ENCODE assay signal across 25 cellular contexts in the genomic region with DNA sequence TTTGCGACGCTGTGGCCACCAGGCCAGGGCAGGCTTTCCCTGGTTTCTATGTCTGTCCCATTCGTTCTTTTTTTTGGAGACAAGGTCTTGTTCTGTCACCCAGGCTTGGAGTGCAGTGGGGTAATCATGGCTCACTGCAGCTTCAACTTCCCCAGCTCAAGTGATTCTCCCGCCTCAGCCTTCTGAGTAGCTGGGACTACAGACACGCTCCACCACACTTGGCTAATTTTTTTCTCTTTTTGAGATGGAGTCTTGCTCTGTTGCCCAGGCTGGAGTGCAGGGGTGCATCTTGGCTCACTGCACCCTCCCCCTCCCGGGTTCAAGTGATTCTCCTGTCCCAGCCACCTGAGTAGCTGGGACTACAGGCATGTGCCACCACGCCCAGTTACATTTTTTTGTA. TPM values are rescaled to one million over a fixed set of nuclear protein-coding genes. Genes with fewer than 3 reads are reported as not detected.
"Had no signal": no experiment of that assay in that cellular context is flagged by ENCODE, and none has a peak within 500 bp of the region (broad histone marks: within the 10 kb centered on the region; RNA-seq: fewer than 3 reads in every experiment).

No MANE protein-coding gene starts in this region.

- DNase-seq: KBM-7, MV-4-11, NCI-H1092, NCI-H1105 treated with DMSO at 0.1 percent for 48 hours, NCI-H1417 treated with DMSO at 0.1 percent for 48 hours, NCI-H146, NCI-H1694 treated with DMSO at 0.1 percent for 48 hours, NCI-H1930, NCI-H2081, NCI-H2107, NCI-H2227 treated with DMSO at 0.1 percent for 48 hours, NCI-H524, NCI-H526 treated with DMSO at 0.1 percent for 48 hours, NCI-H748 treated with DMSO at 0.1 percent for 48 hours, Right ventricle myocardium superior, RPMI8226, SIG-M5 had no signal

- H3K9me3 ChIP-seq: SJSA1 had no signal

- H3K36me3 ChIP-seq: SJSA1 had no signal

- FAIRE-seq: HTR-8/SVneo, RCC 7860 had no signal

- H3K27ac ChIP-seq: HL-60, SJSA1, SK-N-MC had no signal

- H3K4me1 ChIP-seq: SJSA1 had no signal

- H3K4me3 ChIP-seq: SJSA1, SK-N-MC had no signal

RNA-seq across cellular contexts. Expression of gene WNT4, which starts 43.4 kb away (rescaled TPM):
- total RNA-seq: LHCN-M2, MCF 10A, Right ventricle myocardium superior, SJSA1 had no signal
- polyA plus RNA-seq: IgD-negative memory B cell had no signal
